Comparison of ENCODE assay signal across 8 cellular contexts in genomic region chr6:20213271-20213798, GRCh38. TPM values are rescaled to one million over a fixed set of nuclear protein-coding genes. Genes with fewer than 3 reads are reported as not detected.
DNase-seq lines count a peak whose midpoint lies in the region; ATAC-seq, FAIRE-seq and TF ChIP-seq lines count a peak whose summit lies in the region.

No MANE protein-coding gene starts in this region.

- H3K9me3 Mint-ChIP-seq in astrocyte (ENCODE audit: unreplicated experiment) = no peaks in the 10 kb centered on the region

- H2BK120ac ChIP-seq in mesendoderm (ENCODE audit: low read depth, low read length) = no peak overlapping the region

- H3K56ac ChIP-seq in mesendoderm (ENCODE audit: low read length) = peak overlapping the region; percentile 94

- no peaks in the 10 kb centered on the region for H3K36me3 Mint-ChIP-seq in astrocyte (ENCODE audit: low read depth, unreplicated experiment)

- no peaks in the 10 kb centered on the region for H3K36me3 ChIP-seq in BE2C
- no peaks in the 10 kb centered on the region for H3K36me3 ChIP-seq in astrocyte (ENCODE audit: insufficient read depth, low read length)
- no peaks in the 10 kb centered on the region for H3K36me3 ChIP-seq in mesendoderm (ENCODE audit: control insufficient read depth, insufficient read depth, low read length)

- WGBS in mesendoderm (ENCODE audit: extremely low coverage, insufficient coverage, low lambda C conversion rate) = no CpG with 5 or more reads among the region's 9 CpGs

- H3K79me2 ChIP-seq in astrocyte (ENCODE audit: insufficient read depth, low read length) = no peaks in the 10 kb centered on the region
- peaks cover 2% of the 10 kb centered on the region for H3K79me2 ChIP-seq in mesendoderm (ENCODE audit: control insufficient read depth, insufficient read depth, low read length)

- peak overlapping the region; percentile 87 for H3K4me3 Mint-ChIP-seq in astrocyte (ENCODE audit: unreplicated experiment)

- TF ChIP-seq CTCF in BE2C (IDR thresholded peaks at IDR 0.05; ENCODE audit: low read depth, low read length) (no peak), astrocyte (IDR thresholded peaks at IDR 0.05; ENCODE audit: insufficient read depth, low read depth, low read length) (no peak), D721Med (IDR thresholded peaks at IDR 0.05; ENCODE audit: insufficient read depth, missing control alignments) (no peak)

- ATAC-seq in GM21576 (IDR thresholded peaks at IDR 0.05; ENCODE audit: unreplicated experiment) (no peak), GM19463 (IDR thresholded peaks at IDR 0.05; ENCODE audit: unreplicated experiment) (no peak)

- no peak overlapping the region for H3K23ac ChIP-seq in mesendoderm (ENCODE audit: low read length)

- H3K27ac ChIP-seq in astrocyte (ENCODE audit: low read depth, low read length) = peak overlapping the region; percentile 66
- peak overlapping the region; percentile 73 for H3K27ac ChIP-seq in mesendoderm (ENCODE audit: low read depth, low read length)

- H3K27me3 Mint-ChIP-seq in astrocyte (ENCODE audit: low read depth, unreplicated experiment) = no peaks in the 10 kb centered on the region

- H2AFZ ChIP-seq in astrocyte (ENCODE audit: low read depth, low read length) = peak overlapping the region; percentile 98

- H3K4me1 ChIP-seq in BE2C (no peaks in the 10 kb centered on the region), astrocyte (ENCODE audit: insufficient read depth, low read length) (peaks cover 17% of the 10 kb centered on the region), mesendoderm (ENCODE audit: control insufficient read depth, low read depth, low read length) (peaks cover 3% of the 10 kb centered on the region)

- peak overlapping the region; percentile 96 for H3K27ac Mint-ChIP-seq in astrocyte (ENCODE audit: unreplicated experiment)

- H2BK15ac ChIP-seq in mesendoderm (replicated peaks; ENCODE audit: low read depth) = no peak overlapping the region

- no peak overlapping the region for H2BK5ac ChIP-seq in mesendoderm (ENCODE audit: low read length)

- peaks cover 15% of the 10 kb centered on the region for H3K4me1 Mint-ChIP-seq in astrocyte (ENCODE audit: low read depth, unreplicated experiment)

- no peak overlapping the region for H4K8ac ChIP-seq in mesendoderm (ENCODE audit: low read depth, low read length)

- H3K9ac ChIP-seq in astrocyte (ENCODE audit: low read length) (peak overlapping the region; percentile 81), mesendoderm (ENCODE audit: low read length) (peak overlapping the region; percentile 87)

- FAIRE-seq in astrocyte (lab: Jason Lieb, UNC) (no peak), D721Med (lab: Jason Lieb, UNC) (no peak)

- H3K4me3 ChIP-seq in BE2C (ENCODE audit: low read depth, low read length) (peak overlapping the region; percentile 53; the same call in 1 of the 2 replicates), astrocyte (ENCODE audit: insufficient read depth, low read depth, low read length) (peak overlapping the region; percentile 87), mesendoderm (ENCODE audit: low read length) (no peak overlapping the region)

- no peak overlapping the region for H2AK5ac ChIP-seq in mesendoderm (ENCODE audit: low read length)

- in situ Hi-C loops in KBM-7 (cut with MboI; ENCODE audit: low pct_unique_long_range_greater_than_20kb, low sequenced_read_pairs) = no loop called here

- no peaks in the 10 kb centered on the region for H4K20me1 ChIP-seq in astrocyte (ENCODE audit: insufficient read depth, low read length)

- H3K18ac ChIP-seq in mesendoderm (ENCODE audit: low read length) = peak overlapping the region; percentile 16

- no peak overlapping the region for H3K4ac ChIP-seq in mesendoderm (ENCODE audit: low read depth, low read length)

- H3K9me3 ChIP-seq in BE2C (no peaks in the 10 kb centered on the region), astrocyte (ENCODE audit: insufficient read depth, low read depth, low read length) (no peaks in the 10 kb centered on the region)

- H3K4me2 ChIP-seq in astrocyte (ENCODE audit: low read length) = peak overlapping the region; percentile 100
- peak overlapping the region; percentile 96 for H3K4me2 ChIP-seq in mesendoderm (ENCODE audit: low read length)

- H3K79me1 ChIP-seq in mesendoderm (ENCODE audit: low read length) = peaks cover 3% of the 10 kb centered on the region

- H4K5ac ChIP-seq in mesendoderm (ENCODE audit: low read length) = no peak overlapping the region

- DNase-seq in BE2C = no peak
- peak; percentile 74 for DNase-seq in KBM-7
- DNase-seq in astrocyte (ENCODE audit: low read depth) = no peak
- no peak for DNase-seq in mesendoderm
- DNase-seq in D721Med (ENCODE audit: insufficient read length, low spot score) = no peak
- no peak for DNase-seq in stimulated activated naive CD4-positive, alpha-beta T cell (lab: John Stamatoyannopoulos, UW)

- H3K27me3 ChIP-seq in BE2C (peaks cover 12% of the 10 kb centered on the region), astrocyte (ENCODE audit: insufficient read depth, low read length) (no peaks in the 10 kb centered on the region), mesendoderm (ENCODE audit: insufficient read depth, low read length, poor library complexity) (no peaks in the 10 kb centered on the region)

RNA-seq across cellular contexts. Expression of gene MBOAT1, which starts 1.1 kb away (rescaled TPM):
- 0.25 TPM for polyA plus RNA-seq in BE2C (2012; ENCODE audit: insufficient read depth, insufficient read length, low read depth)
- 4.8 and 6.4 TPM in 2 replicates for total RNA-seq in astrocyte
- 6.0 TPM for polyA plus RNA-seq in mesendoderm (2013, experiment 1 of 2)
- polyA plus RNA-seq in mesendoderm (2013, experiment 2 of 2) = 6.0 TPM
